7 cellular contexts compared by ENCODE assay signal in genomic region chr3:112303811-112304325, GRCh38. TPM values are rescaled to one million over a fixed set of nuclear protein-coding genes. Genes with fewer than 3 reads are reported as not detected.
DNase-seq lines count a peak whose midpoint lies in the region; ATAC-seq lines count a peak whose summit lies in the region.

No MANE protein-coding gene starts in this region.

- no peak for DNase-seq in DMS53 treated with DMSO at 0.1 percent for 48 hours (lab: John Stamatoyannopoulos, UW; ENCODE audit: unreplicated experiment)
- no peak for DNase-seq in stimulated activated CD4-positive, alpha-beta T cell treated with anti-CD3 and anti-CD28 coated beads, Interleukin-15, amount 100 ng/mL, for 24 hours
- no peak for DNase-seq in HT-29 (ENCODE audit: low spot score)

- H3K4me3 ChIP-seq in HUES48 (ENCODE audit: low read depth, low read length) (peak overlapping the region; percentile 60), ectodermal cell (ENCODE audit: insufficient read depth, low read depth, low read length) (peak overlapping the region; percentile 16), mononuclear cell (ENCODE audit: low read length) (peak overlapping the region; percentile 39)

- H3K9me3 ChIP-seq in HUES48 (ENCODE audit: control insufficient read depth, insufficient read depth, low read length) (peaks cover 9% of the 10 kb centered on the region; the same call in 1 of the 2 replicates), ectodermal cell (ENCODE audit: control insufficient read depth, low read length) (no peaks in the 10 kb centered on the region), mononuclear cell (ENCODE audit: low read depth, low read length) (no peaks in the 10 kb centered on the region)

- H3K4me1 ChIP-seq in HUES48 (ENCODE audit: control insufficient read depth, insufficient read depth, low read length) (peaks cover 49% of the 10 kb centered on the region), ectodermal cell (ENCODE audit: control insufficient read depth, insufficient read depth, low read length) (peaks cover 27% of the 10 kb centered on the region), mononuclear cell (ENCODE audit: insufficient read depth, low read length) (peaks cover 23% of the 10 kb centered on the region)

- H3K27me3 ChIP-seq in HUES48 (ENCODE audit: control insufficient read depth, insufficient read depth, low read length) (no peaks in the 10 kb centered on the region), ectodermal cell (ENCODE audit: control insufficient read depth, insufficient read depth, low read length, poor library complexity, severe bottlenecking) (no peaks in the 10 kb centered on the region), mononuclear cell (ENCODE audit: insufficient read depth, low read length) (no peaks in the 10 kb centered on the region)

- peak overlapping the region; percentile 95 for H3K27ac ChIP-seq in HUES48 (ENCODE audit: low read depth, low read length)
- H3K27ac ChIP-seq in ectodermal cell (ENCODE audit: insufficient read depth, low read depth, low read length, poor library complexity, severe bottlenecking) = peak overlapping the region; percentile 97

- peak; percentile 31 for ATAC-seq in GM18858 (IDR thresholded peaks at IDR 0.05; ENCODE audit: unreplicated experiment)

- peak overlapping the region; percentile 66 for H3K9ac ChIP-seq in HUES48 (ENCODE audit: low read depth, low read length)

- WGBS in ectodermal cell, 2 experiments = 33 to 34% methylated on average over 10 of the region's 10 CpGs

- H3K36me3 ChIP-seq in HUES48 (ENCODE audit: control insufficient read depth, insufficient read depth, low read length) = no peaks in the 10 kb centered on the region
- no peaks in the 10 kb centered on the region for H3K36me3 ChIP-seq in ectodermal cell (ENCODE audit: control insufficient read depth, insufficient read depth, low read length)

RNA-seq across cellular contexts. Expression of gene SLC9C1, which starts 9.9 kb away (rescaled TPM):
- not detected for polyA plus RNA-seq in ectodermal cell (2013, experiment 1 of 4)
- polyA plus RNA-seq in ectodermal cell (2013, experiment 2 of 4) = 0.39 TPM
- not detected for polyA plus RNA-seq in ectodermal cell (2013, experiment 3 of 4)
- 0.36 TPM for polyA plus RNA-seq in ectodermal cell (2013, experiment 4 of 4)
- 0.10 TPM for total RNA-seq in mononuclear cell
- total RNA-seq in HT-29 (2014; rRNA removed; shearing (Covaris generic)) = not detected in 2 replicates

RNA-seq across cellular contexts. Expression of gene CD200, which starts 29.1 kb away (rescaled TPM):
- polyA plus RNA-seq in ectodermal cell (2013, experiment 1 of 4) = 52.9 TPM
- 45.1 TPM for polyA plus RNA-seq in ectodermal cell (2013, experiment 2 of 4)
- polyA plus RNA-seq in ectodermal cell (2013, experiment 3 of 4) = 46.0 TPM
- polyA plus RNA-seq in ectodermal cell (2013, experiment 4 of 4) = 53.3 TPM
- 6.9 TPM for total RNA-seq in mononuclear cell
- 0.39 and 0.71 TPM in 2 replicates for total RNA-seq in HT-29 (2014; rRNA removed; shearing (Covaris generic))
